ENCODE assay signal across 21 cellular contexts in genomic region chr2:86832334-86833096, GRCh38. TPM values are rescaled to one million over a fixed set of nuclear protein-coding genes. Genes with fewer than 3 reads are reported as not detected.
"Had no signal": no experiment of that assay in that cellular context is flagged by ENCODE, and none has a peak within 500 bp of the region (broad histone marks: within the 10 kb centered on the region; RNA-seq: fewer than 3 reads in every experiment).

No MANE protein-coding gene starts in this region.

- DNase-seq: activated CD4-positive, alpha-beta T cell treated with anti-CD3 and anti-CD28 coated beads, Interleukin-2, amount 10 ng/mL, durations not matched to agents 24 days and 14 days; activated naive CD4-positive, alpha-beta T cell treated with anti-CD3 and anti-CD28 coated beads, Interleukin-2, amount 50 U/mL, for 16 hours; activated T-cell treated with anti-CD3 and anti-CD28 coated beads for 4 hours; amniotic stem cell; dermis blood vessel endothelial cell; effector memory CD4-positive, alpha-beta T cell; esophagus squamous epithelium; heart right ventricle; mucosa of descending colon; naive B cell; stimulated activated CD4-positive, alpha-beta T cell treated with anti-CD3 and anti-CD28 coated beads, Interleukin-2, amount 100 ng/mL, for 24 hours; stomach had no signal

- H3K9me3 ChIP-seq: esophagus squamous epithelium, heart right ventricle, mucosa of descending colon, prostate gland, right atrium auricular region, stomach had no signal

- H3K4me1 ChIP-seq: prostate gland, right atrium auricular region, stomach had no signal

- ATAC-seq: heart right ventricle, mucosa of descending colon had no signal

- H3K4me3 ChIP-seq: esophagus squamous epithelium, heart right ventricle, mucosa of descending colon, neural progenitor cell, prostate gland, right atrium auricular region, SK-N-MC, stomach had no signal

- H3K27me3 ChIP-seq: esophagus squamous epithelium, neural progenitor cell, right atrium auricular region had no signal

- H3K9ac ChIP-seq: neural progenitor cell had no signal

- H3K27ac Mint-ChIP-seq: activated CD4-positive, alpha-beta T cell treated with anti-CD3 and anti-CD28 coated beads, Interleukin-2, amount 10 ng/mL, durations not matched to agents 24 days and 14 days; memory B cell; neural progenitor cell; type B pancreatic cell had no signal

- H3K9me3 Mint-ChIP-seq: activated CD4-positive, alpha-beta T cell treated with anti-CD3 and anti-CD28 coated beads, Interleukin-2, amount 10 ng/mL, durations not matched to agents 24 days and 14 days; memory B cell; naive B cell; neural progenitor cell; type B pancreatic cell had no signal

- H3K4me2 ChIP-seq: neural progenitor cell had no signal

- H3K36me3 Mint-ChIP-seq: memory B cell, naive B cell, neural progenitor cell, type B pancreatic cell had no signal

- H3K36me3 ChIP-seq: esophagus squamous epithelium, heart right ventricle, neural progenitor cell, prostate gland, right atrium auricular region, stomach had no signal

- H3K4me1 Mint-ChIP-seq: neural progenitor cell had no signal

- H3K4me3 Mint-ChIP-seq: activated CD4-positive, alpha-beta T cell treated with anti-CD3 and anti-CD28 coated beads, Interleukin-2, amount 10 ng/mL, durations not matched to agents 24 days and 14 days; memory B cell; naive B cell; neural progenitor cell; type B pancreatic cell had no signal

- H3K27ac ChIP-seq: esophagus squamous epithelium, heart right ventricle, neural progenitor cell, prostate gland, right atrium auricular region, SK-N-MC, stomach had no signal

RNA-seq across cellular contexts. Expression of gene CD8B, which starts 29.2 kb away (rescaled TPM):
- total RNA-seq: activated CD4-positive, alpha-beta T cell treated with anti-CD3 and anti-CD28 coated beads, Interleukin-2, amount 10 ng/mL, durations not matched to agents 24 days and 14 days; chondrocyte; dermis blood vessel endothelial cell; osteoblast had no signal

RNA-seq across cellular contexts. Expression of gene CD8A, which starts 41.8 kb away (rescaled TPM):
- total RNA-seq: chondrocyte, dermis blood vessel endothelial cell, osteoblast, skeletal muscle tissue had no signal
